In genomic region chr6:26249709-26249958, GRCh38 we compare ENCODE assay signal across 1 cellular context.
TF ChIP-seq lines count a peak whose summit lies in the region.

No MANE protein-coding gene starts in this region.

TF ChIP-seq in GM12878, 131 proteins besides CTCF, POLR2A, EP300 and RAD21 (continued from another document and continues in another):
- no peak for TF ChIP-seq CUX1 (IDR thresholded peaks at IDR 0.05; ENCODE audit: insufficient replicate concordance, low read depth, low read length)
- TF ChIP-seq FOS (IDR thresholded peaks at IDR 0.05; ENCODE audit: borderline replicate concordance, extremely low read depth, insufficient read length), result no peak
- no peak for TF ChIP-seq FOXK2 (IDR thresholded peaks at IDR 0.05)
- TF ChIP-seq SIX5 (IDR thresholded peaks at IDR 0.05; ENCODE audit: low read depth, low read length, severe bottlenecking), result no peak
- TF ChIP-seq MTA2 (IDR thresholded peaks at IDR 0.05; ENCODE audit: low read depth), result no peak
- 0 out of 2 replicates have a peak, but pooled peaks have one; percentile 5 for TF ChIP-seq PKNOX1 (IDR thresholded peaks at IDR 0.05)
- no peak for TF ChIP-seq GATAD2B (conservative IDR thresholded peaks at IDR 0.05; ENCODE audit: low read depth)
- TF ChIP-seq SUPT20H (IDR thresholded peaks at IDR 0.05; ENCODE audit: borderline replicate concordance, control insufficient read depth, low read depth, low read length), result no peak
- no peak for TF ChIP-seq NR2F1 (conservative IDR thresholded peaks at IDR 0.05)
- no peak for TF ChIP-seq USF1 (IDR thresholded peaks at IDR 0.05; ENCODE audit: borderline replicate concordance, extremely low read length, insufficient read depth, low read depth, low read length)
- TF ChIP-seq REST (IDR thresholded peaks at IDR 0.05; ENCODE audit: low read depth, low read length), result no peak
- no peak for TF ChIP-seq HSF1 (IDR thresholded peaks at IDR 0.05; ENCODE audit: low read depth, low read length)
- TF ChIP-seq ZZZ3 (IDR thresholded peaks at IDR 0.05; ENCODE audit: control insufficient read depth, insufficient read length, low read depth), result no peak
- TF ChIP-seq IRF5 (IDR thresholded peaks at IDR 0.05; ENCODE audit: borderline replicate concordance), result no peak
- no peak for TF ChIP-seq SMAD1 (IDR thresholded peaks at IDR 0.05; ENCODE audit: low read depth, partially characterized antibody)
- no peak for TF ChIP-seq TCF7 (IDR thresholded peaks at IDR 0.05; ENCODE audit: borderline replicate concordance)
- no peak for TF ChIP-seq ASH2L (IDR thresholded peaks at IDR 0.05; ENCODE audit: borderline replicate concordance, low read depth)
- no peak for TF ChIP-seq PAX5 (IDR thresholded peaks at IDR 0.05; ENCODE audit: borderline replicate concordance, low read depth, low read length)
- TF ChIP-seq CBFB (IDR thresholded peaks at IDR 0.05; ENCODE audit: low read depth), result 0 out of 2 replicates have a peak, but pooled peaks have one; percentile 3
- TF ChIP-seq CHD2 (IDR thresholded peaks at IDR 0.05; ENCODE audit: borderline replicate concordance, low read depth, low read length), result no peak
- TF ChIP-seq CEBPZ (IDR thresholded peaks at IDR 0.05; ENCODE audit: low read depth, low read length), result no peak
- TF ChIP-seq SIN3A (IDR thresholded peaks at IDR 0.05; ENCODE audit: low read depth, low read length), result no peak
- TF ChIP-seq PRDM15 (CRISPR knock-in tag; IDR thresholded peaks at IDR 0.05), result peak; percentile 81
- no peak; the same call in 1 of the 2 replicates for TF ChIP-seq ZBTB11 (CRISPR knock-in tag; IDR thresholded peaks at IDR 0.05)
- TF ChIP-seq NFXL1 (IDR thresholded peaks at IDR 0.05; ENCODE audit: borderline replicate concordance), result no peak
- TF ChIP-seq IKZF1 (conservative IDR thresholded peaks at IDR 0.05), result 0 out of 2 replicates have a peak, but pooled peaks have one; percentile 29
- TF ChIP-seq WRNIP1 (IDR thresholded peaks at IDR 0.05; ENCODE audit: borderline replicate concordance, low read depth, low read length), result no peak
